In genomic region chr17:72534776-72535175, GRCh38 we compare ENCODE assay signal across 19 cellular contexts.
DNase-seq lines count a peak whose midpoint lies in the region; ATAC-seq and TF ChIP-seq lines count a peak whose summit lies in the region.
"Had no signal": no experiment of that assay in that cellular context is flagged by ENCODE, and none has a peak within 500 bp of the region (broad histone marks: within the 10 kb centered on the region; RNA-seq: fewer than 3 reads in every experiment).

No MANE protein-coding gene starts in this region.

- CTCF ChIA-PET in Panc1 (lab: Charles Lee) = no interaction called here
- CTCF ChIA-PET in CD4-positive, alpha-beta memory T cell (lab: Charles Lee; ENCODE audit: partially characterized antibody) = no interaction called here
- CTCF ChIA-PET in SK-N-SH (lab: Yijun Ruan, JAX) = interaction anchor here (1.0 to 1.1 kb wide), 2 partner anchors 413 to 1061 kb away, joined by 3 to 4 read pairs; no protein-coding TSS in a partner anchor

- peaks cover 16% of the 10 kb centered on the region for H3K79me2 ChIP-seq in SK-N-SH (ENCODE audit: insufficient read depth)

- no peak for ATAC-seq in Panc1
- ATAC-seq: GM12878, HCT116 had no signal

- H3K4me2 ChIP-seq in SK-N-SH = no peak overlapping the region
- H3K4me2 ChIP-seq: BLaER1 had no signal

- peaks cover 1% of the 10 kb centered on the region for H3F3A ChIP-seq in SK-N-SH (replicated peaks; ENCODE audit: insufficient read depth)

- POLR2A ChIA-PET in Panc1 (lab: Charles Lee) (no interaction called here), SK-N-SH (lab: Yijun Ruan, JAX) (no interaction called here)
- POLR2A ChIA-PET in CD4-positive, alpha-beta memory T cell (lab: Charles Lee; ENCODE audit: partially characterized antibody) = no interaction called here

- no peak for TF ChIP-seq CTCF in LNCaP clone FGC (IDR thresholded peaks at IDR 0.05; ENCODE audit: control insufficient read depth, extremely low read depth, insufficient read depth)
- TF ChIP-seq CTCF in Panc1 (IDR thresholded peaks at IDR 0.05) = no peak
- TF ChIP-seq CTCF in SK-N-SH (IDR thresholded peaks at IDR 0.05) = no peak

- in situ Hi-C loops in Panc1 (cut with HindIII; ENCODE audit: low pct_unique_long_range_greater_than_20kb, low sequenced_read_pairs) = no loop called here

- H3K4me1 Mint-ChIP-seq in CD4-positive, alpha-beta memory T cell = peaks cover 0 to 4% (median 0%) of the 10 kb centered on the region in 4 donors

- no peak overlapping the region for H3K27ac Mint-ChIP-seq in CD4-positive, alpha-beta memory T cell
- H3K27ac Mint-ChIP-seq: B cell; CD4-positive, CD25-positive, alpha-beta regulatory T cell; CD8-positive, alpha-beta memory T cell; H9 had no signal

- no peak overlapping the region for H3K4me3 Mint-ChIP-seq in CD4-positive, alpha-beta memory T cell
- H3K4me3 Mint-ChIP-seq: B cell; CD4-positive, CD25-positive, alpha-beta regulatory T cell; CD8-positive, alpha-beta memory T cell; H9 had no signal

- H3K9me3 ChIP-seq in Panc1 (ENCODE audit: control insufficient read depth, insufficient read depth, low read depth, low read length) = no peaks in the 10 kb centered on the region
- no peaks in the 10 kb centered on the region for H3K9me3 ChIP-seq in CD4-positive, alpha-beta memory T cell (ENCODE audit: control insufficient read depth in 1 of 2, low read length in 2 of 2)
- no peaks in the 10 kb centered on the region for H3K9me3 ChIP-seq in SK-N-SH
- H3K9me3 ChIP-seq: BLaER1 had no signal

- intact Hi-C loops in Panc1 (cut with micrococcal nuclease; ENCODE audit: unreplicated experiment) = loop anchor here (10.0 kb wide), 1 partner anchor 1060 kb away; no protein-coding TSS in a partner anchor
- intact Hi-C loops in CD4-positive, alpha-beta memory T cell (cut with micrococcal nuclease) = no loop called here

- 91% methylated on average over 3 of the region's 3 CpGs for WGBS in SK-N-SH (ENCODE audit: low lambda C conversion rate)

- no peak overlapping the region for H2AFZ ChIP-seq in SK-N-SH (ENCODE audit: low read depth)
- H2AFZ ChIP-seq: GM23248 had no signal

- no peaks in the 10 kb centered on the region for H3K9me2 ChIP-seq in SK-N-SH

- H3K27me3 Mint-ChIP-seq in CD4-positive, alpha-beta memory T cell = peaks cover 9 to 11% of the 10 kb centered on the region in 2 donors

- no peak for TF ChIP-seq RAD21 in SK-N-SH (IDR thresholded peaks at IDR 0.05; ENCODE audit: low read length)

- no peaks in the 10 kb centered on the region for H3K36me3 Mint-ChIP-seq in CD4-positive, alpha-beta memory T cell
- H3K36me3 Mint-ChIP-seq: CD4-positive, CD25-positive, alpha-beta regulatory T cell; CD8-positive, alpha-beta memory T cell had no signal

- H3K4me3 ChIP-seq in LNCaP clone FGC (ENCODE audit: low read depth, low read length) (no peak overlapping the region), Panc1 (ENCODE audit: low read depth in 2 of 2, low read length in 2 of 2) (no peak overlapping the region), SK-N-SH (ENCODE audit: low read depth in 2 of 2, low read length in 1 of 2) (no peak overlapping the region)
- H3K4me3 ChIP-seq in CD4-positive, alpha-beta memory T cell (ENCODE audit: low read length in 2 of 2) = no peak overlapping the region
- H3K4me3 ChIP-seq: BLaER1, GM12878, GM23248 had no signal

- no peaks in the 10 kb centered on the region for H3K36me3 ChIP-seq in Panc1 (ENCODE audit: control insufficient read depth, insufficient read depth, low read length)
- no peaks in the 10 kb centered on the region for H3K36me3 ChIP-seq in CD4-positive, alpha-beta memory T cell (ENCODE audit: insufficient read depth, low read length)
- no peaks in the 10 kb centered on the region for H3K36me3 ChIP-seq in SK-N-SH (replicated peaks in 1 of 2; ENCODE audit: control insufficient read depth in 1 of 2, insufficient read depth in 2 of 2, low read length in 1 of 2)
- H3K36me3 ChIP-seq: BLaER1 had no signal

- H3K27ac ChIP-seq in Panc1 (ENCODE audit: low read length) (peak overlapping the region; percentile 81; the same call in 1 of the 2 replicates), SK-N-SH (ENCODE audit: low read depth in 2 of 2, low read length in 1 of 2) (no peak overlapping the region)
- no peak overlapping the region for H3K27ac ChIP-seq in CD4-positive, alpha-beta memory T cell (ENCODE audit: low read depth, low read length)
- H3K27ac ChIP-seq: BLaER1, C4-2B, GM23248 had no signal

- DNase-seq in LNCaP clone FGC (ENCODE audit: low read depth) (peak; percentile 87), NCI-H526 treated with DMSO at 0.1 percent for 48 hours (lab: John Stamatoyannopoulos, UW) (peak; percentile 98), Panc1 (ENCODE audit: low read depth, low spot score) (no peak), SK-N-SH (no peak), NOMO-1 treated with dmso at 0.1 percent for 144 hours (lab: John Stamatoyannopoulos, UW; ENCODE audit: unreplicated experiment) (no peak)
- DNase-seq in CD4-positive, alpha-beta memory T cell = no peak
- DNase-seq: CD4-positive, CD25-positive, alpha-beta regulatory T cell; CD8-positive, alpha-beta memory T cell; DMS 273 treated with DMSO at 0.1 percent for 48 hours; DMS79; EL; GDM1; GM23248; H9 had no signal

- TF ChIP-seq EP300 in SK-N-SH (IDR thresholded peaks at IDR 0.05; ENCODE audit: borderline replicate concordance in 1 of 2, low read depth in 1 of 2, low read length in 1 of 2) = no peak

- no peak overlapping the region for H3K9ac ChIP-seq in SK-N-SH
- H3K9ac ChIP-seq: BLaER1, GM23248 had no signal

- H4K20me1 ChIP-seq in SK-N-SH (ENCODE audit: insufficient read depth) = no peaks in the 10 kb centered on the region
- H4K20me1 ChIP-seq: BLaER1 had no signal

- no peaks in the 10 kb centered on the region for H3K27me3 ChIP-seq in Panc1 (ENCODE audit: control insufficient read depth, insufficient read depth, low read length)
- no peaks in the 10 kb centered on the region for H3K27me3 ChIP-seq in CD4-positive, alpha-beta memory T cell (ENCODE audit: insufficient read depth, low read length)
- H3K27me3 ChIP-seq in SK-N-SH (ENCODE audit: insufficient read depth) = no peaks in the 10 kb centered on the region

- H3K9me3 Mint-ChIP-seq in CD4-positive, alpha-beta memory T cell = no peaks in the 10 kb centered on the region
- H3K9me3 Mint-ChIP-seq: CD8-positive, alpha-beta memory T cell had no signal

- H3K4me1 ChIP-seq in Panc1 (ENCODE audit: control insufficient read depth, insufficient read depth, low read length) = peaks cover 81% of the 10 kb centered on the region
- H3K4me1 ChIP-seq in CD4-positive, alpha-beta memory T cell (ENCODE audit: insufficient read depth, low read length) = no peaks in the 10 kb centered on the region
- H3K4me1 ChIP-seq in SK-N-SH (ENCODE audit: control insufficient read depth in 1 of 2, insufficient read depth in 2 of 2, low read depth in 1 of 2, low read length in 1 of 2) = peaks cover under 1 to 11% of the 10 kb centered on the region in 2 experiments

- no TSS peak for BruUV-seq in Panc1 (replicated peaks; lab: Mats Ljungman, UMichigan)

TF ChIP-seq in SK-N-SH, 30 proteins besides CTCF, POLR2A, EP300 and RAD21 (continues in another document):
- TF ChIP-seq FOSL2 (IDR thresholded peaks at IDR 0.05; ENCODE audit: borderline replicate concordance, low read depth) (no peak), REST (IDR thresholded peaks at IDR 0.05; ENCODE audit: low read depth, low read length) (no peak), EZH2phosphoT487 (IDR thresholded peaks at IDR 0.05; ENCODE audit: borderline replicate concordance, low read depth) (no peak), GABPA (IDR thresholded peaks at IDR 0.05; ENCODE audit: low read depth) (no peak), RXRA (IDR thresholded peaks at IDR 0.05; ENCODE audit: borderline replicate concordance, low read depth) (no peak), NRF1 (IDR thresholded peaks at IDR 0.05; ENCODE audit: low read depth, low read length) (no peak), ZBTB33 (IDR thresholded peaks at IDR 0.05; ENCODE audit: borderline replicate concordance, low read depth) (no peak), CHD2 (IDR thresholded peaks at IDR 0.05; ENCODE audit: low read length, partially characterized antibody) (no peak), YY1 (IDR thresholded peaks at IDR 0.05; ENCODE audit: low read depth) (no peak)

Comparison
In these comparisons a context has a peak if more than half of its experiments do, and no peak if none do; other contexts are left out.
1. DNase-seq: peak in LNCaP clone FGC (single experiment) and NCI-H526 treated with DMSO at 0.1 percent for 48 hours (single experiment); none in Panc1 (single experiment), CD4-positive, alpha-beta memory T cell (0 of 5), SK-N-SH (single experiment) and NOMO-1 treated with dmso at 0.1 percent for 144 hours (single experiment).